22 cellular contexts compared by ENCODE assay signal in the genomic region with DNA sequence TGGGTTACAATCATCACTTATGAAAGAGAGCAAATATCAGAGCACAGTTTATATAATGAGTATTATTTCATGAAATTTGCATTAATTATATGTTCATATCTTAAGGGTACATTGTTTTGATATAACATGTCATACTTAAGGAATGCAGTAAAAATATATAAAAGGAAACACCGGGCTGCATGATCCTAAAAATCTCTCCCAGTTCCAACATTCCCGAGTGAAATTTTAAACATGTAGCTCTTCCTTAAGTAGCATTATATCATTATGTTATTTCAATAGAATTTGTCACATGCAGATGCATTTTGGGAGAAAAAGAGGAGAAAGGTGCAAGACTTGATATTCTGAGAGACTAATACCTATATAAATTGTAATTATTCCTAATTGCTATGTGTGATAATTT.
"Had no signal": no experiment of that assay in that cellular context is flagged by ENCODE, and none has a peak within 500 bp of the region (broad histone marks: within the 10 kb centered on the region; RNA-seq: fewer than 3 reads in every experiment).

No MANE protein-coding gene starts in this region.

- H3K4me1 ChIP-seq: SJCRH30 had no signal

- ATAC-seq: HepG2 had no signal

- H3K9me3 ChIP-seq: MG63, SJCRH30 had no signal

- FAIRE-seq: HepG2, RCC 7860 had no signal

- H3K36me3 ChIP-seq: MG63 had no signal

- H3K27me3 ChIP-seq: MG63, SJCRH30 had no signal

- H3K27ac ChIP-seq: RWPE1, SJCRH30 had no signal

- H3K4me3 ChIP-seq: MG63, SJCRH30 had no signal

- DNase-seq: IMR-90, Karpas-422, KG1, MG63, NCI-H1092, NCI-H1105 treated with DMSO at 0.1 percent for 48 hours, NCI-H1417 treated with DMSO at 0.1 percent for 48 hours, NCI-H146, NCI-H1694 treated with DMSO at 0.1 percent for 48 hours, NCI-H1930, NCI-H2081, NCI-H2107, NCI-H446, NCI-H510A, NCI-H524 treated with DMSO at 0.1 percent for 48 hours, NCI-H69, NCI-H774, SHP77 treated with DMSO at 0.1 percent for 48 hours, SJCRH30 had no signal
